Comparison of ENCODE assay signal across 1 cellular context in genomic region chr2:70141754-70142589, GRCh38.
TF ChIP-seq lines count a peak whose summit lies in the region.

No MANE protein-coding gene starts in this region.

TF ChIP-seq in HepG2, 621 proteins besides CTCF, POLR2A, EP300 and RAD21 (continued from another document and continues in another):
- TF ChIP-seq ZGPAT (CRISPR knock-in tag; IDR thresholded peaks at IDR 0.05) (no peak; the same call in 1 of the 2 replicates), ZNF83 (CRISPR knock-in tag; IDR thresholded peaks at IDR 0.05; ENCODE audit: borderline replicate concordance) (no peak), ADNP (CRISPR knock-in tag; IDR thresholded peaks at IDR 0.05) (no peak), ZNF432 (CRISPR knock-in tag; IDR thresholded peaks at IDR 0.05; ENCODE audit: borderline replicate concordance) (no peak), KLF13 (CRISPR knock-in tag; IDR thresholded peaks at IDR 0.05) (no peak), ZFP91 (CRISPR knock-in tag; IDR thresholded peaks at IDR 0.05; ENCODE audit: borderline replicate concordance) (no peak; the same call in 1 of the 2 replicates), TERF1 (CRISPR knock-in tag; IDR thresholded peaks at IDR 0.05) (peak; percentile 25; the same call in 1 of the 2 replicates), FOSL1 (CRISPR knock-in tag; IDR thresholded peaks at IDR 0.05; ENCODE audit: borderline replicate concordance) (no peak), ZNF766 (CRISPR knock-in tag; IDR thresholded peaks at IDR 0.05; ENCODE audit: borderline replicate concordance) (peak; percentile 82; the same call in 1 of the 2 replicates), CBFB (CRISPR knock-in tag; IDR thresholded peaks at IDR 0.05) (no peak), ZNF275 (CRISPR knock-in tag; IDR thresholded peaks at IDR 0.05; ENCODE audit: borderline replicate concordance) (no peak), NFATC3 (CRISPR knock-in tag; IDR thresholded peaks at IDR 0.05) (peak; percentile 83), DMAP1 (CRISPR knock-in tag; IDR thresholded peaks at IDR 0.05) (no peak), REST (IDR thresholded peaks at IDR 0.05; ENCODE audit: borderline replicate concordance in 1 of 2, low read depth in 1 of 2, low read length in 2 of 2) (no peak; a peak in 1 of 4 replicates), ARHGAP35 (CRISPR knock-in tag; IDR thresholded peaks at IDR 0.05; ENCODE audit: borderline replicate concordance) (no peak; the same call in 1 of the 2 replicates), NRL (CRISPR knock-in tag; IDR thresholded peaks at IDR 0.05; ENCODE audit: borderline replicate concordance) (0 out of 2 replicates have a peak, but pooled peaks have one; percentile 8), POLR2G (IDR thresholded peaks at IDR 0.05; ENCODE audit: low read depth, low read length) (peak; percentile 75), BHLHE40 (IDR thresholded peaks at IDR 0.05; ENCODE audit: low read length) (no peak), THYN1 (CRISPR knock-in tag; IDR thresholded peaks at IDR 0.05; ENCODE audit: borderline replicate concordance, low read depth) (no peak), MEF2D (CRISPR knock-in tag; IDR thresholded peaks at IDR 0.05) (no peak), MZF1 (CRISPR knock-in tag; IDR thresholded peaks at IDR 0.05; ENCODE audit: borderline replicate concordance) (no peak), ZNF792 (CRISPR knock-in tag; IDR thresholded peaks at IDR 0.05) (no peak), HOXA5 (CRISPR knock-in tag; IDR thresholded peaks at IDR 0.05) (no peak), MYC (CRISPR knock-in tag; IDR thresholded peaks at IDR 0.05; ENCODE audit: borderline replicate concordance) (no peak; the same call in 1 of the 2 replicates), HHEX (CRISPR knock-in tag; IDR thresholded peaks at IDR 0.05) (no peak), ATF6 (CRISPR knock-in tag; conservative IDR thresholded peaks at IDR 0.05) (no peak)
- TF ChIP-seq, protein P1, sequence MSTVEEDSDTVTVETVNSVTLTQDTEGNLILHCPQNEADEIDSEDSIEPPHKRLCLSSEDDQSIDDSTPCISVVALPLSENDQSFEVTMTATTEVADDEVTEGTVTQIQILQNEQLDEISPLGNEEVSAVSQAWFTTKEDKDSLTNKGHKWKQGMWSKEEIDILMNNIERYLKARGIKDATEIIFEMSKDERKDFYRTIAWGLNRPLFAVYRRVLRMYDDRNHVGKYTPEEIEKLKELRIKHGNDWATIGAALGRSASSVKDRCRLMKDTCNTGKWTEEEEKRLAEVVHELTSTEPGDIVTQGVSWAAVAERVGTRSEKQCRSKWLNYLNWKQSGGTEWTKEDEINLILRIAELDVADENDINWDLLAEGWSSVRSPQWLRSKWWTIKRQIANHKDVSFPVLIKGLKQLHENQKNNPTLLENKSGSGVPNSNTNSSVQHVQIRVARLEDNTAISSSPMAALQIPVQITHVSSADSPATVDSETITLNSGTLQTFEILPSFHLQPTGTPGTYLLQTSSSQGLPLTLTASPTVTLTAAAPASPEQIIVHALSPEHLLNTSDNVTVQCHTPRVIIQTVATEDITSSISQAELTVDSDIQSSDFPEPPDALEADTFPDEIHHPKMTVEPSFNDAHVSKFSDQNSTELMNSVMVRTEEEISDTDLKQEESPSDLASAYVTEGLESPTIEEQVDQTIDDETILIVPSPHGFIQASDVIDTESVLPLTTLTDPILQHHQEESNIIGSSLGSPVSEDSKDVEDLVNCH (CRISPR knock-in tag; IDR thresholded peaks at IDR 0.05) = 0 out of 2 replicates have a peak, but pooled peaks have one; percentile 11
- TF ChIP-seq, protein P2, sequence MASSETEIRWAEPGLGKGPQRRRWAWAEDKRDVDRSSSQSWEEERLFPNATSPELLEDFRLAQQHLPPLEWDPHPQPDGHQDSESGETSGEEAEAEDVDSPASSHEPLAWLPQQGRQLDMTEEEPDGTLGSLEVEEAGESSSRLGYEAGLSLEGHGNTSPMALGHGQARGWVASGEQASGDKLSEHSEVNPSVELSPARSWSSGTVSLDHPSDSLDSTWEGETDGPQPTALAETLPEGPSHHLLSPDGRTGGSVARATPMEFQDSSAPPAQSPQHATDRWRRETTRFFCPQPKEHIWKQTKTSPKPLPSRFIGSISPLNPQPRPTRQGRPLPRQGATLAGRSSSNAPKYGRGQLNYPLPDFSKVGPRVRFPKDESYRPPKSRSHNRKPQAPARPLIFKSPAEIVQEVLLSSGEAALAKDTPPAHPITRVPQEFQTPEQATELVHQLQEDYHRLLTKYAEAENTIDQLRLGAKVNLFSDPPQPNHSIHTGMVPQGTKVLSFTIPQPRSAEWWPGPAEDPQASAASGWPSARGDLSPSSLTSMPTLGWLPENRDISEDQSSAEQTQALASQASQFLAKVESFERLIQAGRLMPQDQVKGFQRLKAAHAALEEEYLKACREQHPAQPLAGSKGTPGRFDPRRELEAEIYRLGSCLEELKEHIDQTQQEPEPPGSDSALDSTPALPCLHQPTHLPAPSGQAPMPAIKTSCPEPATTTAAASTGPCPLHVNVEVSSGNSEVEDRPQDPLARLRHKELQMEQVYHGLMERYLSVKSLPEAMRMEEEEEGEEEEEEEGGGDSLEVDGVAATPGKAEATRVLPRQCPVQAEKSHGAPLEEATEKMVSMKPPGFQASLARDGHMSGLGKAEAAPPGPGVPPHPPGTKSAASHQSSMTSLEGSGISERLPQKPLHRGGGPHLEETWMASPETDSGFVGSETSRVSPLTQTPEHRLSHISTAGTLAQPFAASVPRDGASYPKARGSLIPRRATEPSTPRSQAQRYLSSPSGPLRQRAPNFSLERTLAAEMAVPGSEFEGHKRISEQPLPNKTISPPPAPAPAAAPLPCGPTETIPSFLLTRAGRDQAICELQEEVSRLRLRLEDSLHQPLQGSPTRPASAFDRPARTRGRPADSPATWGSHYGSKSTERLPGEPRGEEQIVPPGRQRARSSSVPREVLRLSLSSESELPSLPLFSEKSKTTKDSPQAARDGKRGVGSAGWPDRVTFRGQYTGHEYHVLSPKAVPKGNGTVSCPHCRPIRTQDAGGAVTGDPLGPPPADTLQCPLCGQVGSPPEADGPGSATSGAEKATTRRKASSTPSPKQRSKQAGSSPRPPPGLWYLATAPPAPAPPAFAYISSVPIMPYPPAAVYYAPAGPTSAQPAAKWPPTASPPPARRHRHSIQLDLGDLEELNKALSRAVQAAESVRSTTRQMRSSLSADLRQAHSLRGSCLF (CRISPR knock-in tag; IDR thresholded peaks at IDR 0.05; ENCODE audit: borderline replicate concordance) = no peak
- TF ChIP-seq, protein P3, sequence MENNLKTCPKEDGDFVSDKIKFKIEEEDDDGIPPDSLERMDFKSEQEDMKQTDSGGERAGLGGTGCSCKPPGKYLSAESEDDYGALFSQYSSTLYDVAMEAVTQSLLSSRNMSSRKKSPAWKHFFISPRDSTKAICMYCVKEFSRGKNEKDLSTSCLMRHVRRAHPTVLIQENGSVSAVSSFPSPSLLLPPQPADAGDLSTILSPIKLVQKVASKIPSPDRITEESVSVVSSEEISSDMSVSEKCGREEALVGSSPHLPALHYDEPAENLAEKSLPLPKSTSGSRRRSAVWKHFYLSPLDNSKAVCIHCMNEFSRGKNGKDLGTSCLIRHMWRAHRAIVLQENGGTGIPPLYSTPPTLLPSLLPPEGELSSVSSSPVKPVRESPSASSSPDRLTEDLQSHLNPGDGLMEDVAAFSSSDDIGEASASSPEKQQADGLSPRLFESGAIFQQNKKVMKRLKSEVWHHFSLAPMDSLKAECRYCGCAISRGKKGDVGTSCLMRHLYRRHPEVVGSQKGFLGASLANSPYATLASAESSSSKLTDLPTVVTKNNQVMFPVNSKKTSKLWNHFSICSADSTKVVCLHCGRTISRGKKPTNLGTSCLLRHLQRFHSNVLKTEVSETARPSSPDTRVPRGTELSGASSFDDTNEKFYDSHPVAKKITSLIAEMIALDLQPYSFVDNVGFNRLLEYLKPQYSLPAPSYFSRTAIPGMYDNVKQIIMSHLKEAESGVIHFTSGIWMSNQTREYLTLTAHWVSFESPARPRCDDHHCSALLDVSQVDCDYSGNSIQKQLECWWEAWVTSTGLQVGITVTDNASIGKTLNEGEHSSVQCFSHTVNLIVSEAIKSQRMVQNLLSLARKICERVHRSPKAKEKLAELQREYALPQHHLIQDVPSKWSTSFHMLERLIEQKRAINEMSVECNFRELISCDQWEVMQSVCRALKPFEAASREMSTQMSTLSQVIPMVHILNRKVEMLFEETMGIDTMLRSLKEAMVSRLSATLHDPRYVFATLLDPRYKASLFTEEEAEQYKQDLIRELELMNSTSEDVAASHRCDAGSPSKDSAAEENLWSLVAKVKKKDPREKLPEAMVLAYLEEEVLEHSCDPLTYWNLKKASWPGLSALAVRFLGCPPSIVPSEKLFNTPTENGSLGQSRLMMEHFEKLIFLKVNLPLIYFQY (CRISPR knock-in tag; IDR thresholded peaks at IDR 0.05; ENCODE audit: borderline replicate concordance) = peak; percentile 39; the same call in 1 of the 2 replicates
